Comparison of ENCODE assay signal across 8 cellular contexts in the genomic region with DNA sequence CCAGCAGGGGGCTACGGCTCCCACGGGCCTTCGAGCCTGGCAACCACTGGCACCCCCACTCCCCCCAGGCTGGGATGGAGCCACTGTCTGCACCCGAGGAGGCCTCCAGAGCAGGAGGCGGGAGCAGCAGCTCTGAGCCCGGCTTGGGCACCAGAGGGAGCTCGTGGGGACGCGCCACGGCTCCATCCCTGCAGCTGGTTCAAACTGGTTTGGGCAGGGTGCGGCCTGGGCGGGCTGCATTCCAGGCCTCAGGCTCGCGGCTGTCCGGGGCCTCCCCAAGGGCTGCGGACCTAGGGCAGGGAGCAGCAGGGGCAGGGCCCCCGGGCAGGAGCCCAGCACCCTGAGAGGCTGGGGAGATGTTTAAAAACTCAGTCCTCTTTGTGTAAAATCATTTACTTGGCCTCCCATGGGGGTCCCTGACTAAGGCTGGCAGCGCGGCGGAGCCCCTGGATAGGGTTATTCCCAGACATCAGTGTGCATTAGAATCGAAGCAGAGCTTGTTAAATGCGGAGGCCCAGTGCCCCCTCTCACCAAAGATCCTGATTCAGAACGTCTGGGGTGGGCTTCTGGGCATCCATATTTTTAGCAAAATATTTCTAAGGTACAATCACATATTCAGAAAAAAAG. TPM values are rescaled to one million over a fixed set of nuclear protein-coding genes. Genes with fewer than 3 reads are reported as not detected.
DNase-seq lines count a peak whose midpoint lies in the region; ATAC-seq, FAIRE-seq and TF ChIP-seq lines count a peak whose summit lies in the region.

No MANE protein-coding gene starts in this region.

- H3K9me1 ChIP-seq in endothelial cell of umbilical vein (replicated peaks; ENCODE audit: control insufficient read depth, extremely low read depth, insufficient read depth, low read length) = no peaks in the 10 kb centered on the region

- peaks cover 5% of the 10 kb centered on the region for H3K36me3 Mint-ChIP-seq in CD4-positive, alpha-beta T cell (ENCODE audit: low read depth)

- peak overlapping the region; percentile 44 for H3K27ac Mint-ChIP-seq in CD4-positive, alpha-beta T cell

- H3K4me3 Mint-ChIP-seq in CD4-positive, alpha-beta T cell = no peak overlapping the region

- no peaks in the 10 kb centered on the region for H4K20me1 ChIP-seq in endothelial cell of umbilical vein (replicated peaks; ENCODE audit: control insufficient read depth, extremely low read depth, insufficient read depth, low read length)

- DNase-seq in CD4-positive, alpha-beta T cell = peak; percentile 63 to 80 (median 74)
- peak; percentile 84 for DNase-seq in GM19240 (ENCODE audit: insufficient read length, low spot score)
- DNase-seq in NOMO-1 treated with DMSO at 0.1 percent for 48 hours (lab: John Stamatoyannopoulos, UW; ENCODE audit: unreplicated experiment) = peak; percentile 68
- DNase-seq in activated CD8-positive, alpha-beta memory T cell treated with anti-CD3 and anti-CD28 coated beads, Interleukin-2, amount 50 U/mL, for 4 hours = peak; percentile 78
- DNase-seq in endothelial cell of umbilical vein (ENCODE audit: low read depth, low spot score) = peak; percentile 73
- peak; percentile 94 to 95 (median 95) for DNase-seq in mucosa of descending colon
- DNase-seq in stimulated activated CD8-positive, alpha-beta memory T cell treated with anti-CD3 and anti-CD28 coated beads, Interleukin-4, amount 100 ng/mL, for 1 hour (ENCODE audit: low read depth in 2 of 2, low spot score in 1 of 2) = peak; percentile 40 to 70

- H3K9ac ChIP-seq in endothelial cell of umbilical vein (replicated peaks; ENCODE audit: extremely low read depth, insufficient read depth, low read length) = peak overlapping the region; percentile 76

- H3K4me3 ChIP-seq in endothelial cell of umbilical vein (replicated peaks in 1 of 3; ENCODE audit: insufficient read depth in 1 of 3, low read depth in 1 of 3, low read length in 3 of 3) (no peak overlapping the region), mucosa of descending colon (no peak overlapping the region)

- H3K27me3 ChIP-seq in CD4-positive, alpha-beta T cell (ENCODE audit: control insufficient read depth, insufficient read depth, low read length) = no peaks in the 10 kb centered on the region
- H3K27me3 ChIP-seq in endothelial cell of umbilical vein (ENCODE audit: control insufficient read depth in 2 of 2, insufficient read depth in 2 of 2, low read length in 2 of 2) = peaks cover 0 to 4% of the 10 kb centered on the region in 2 experiments

- FAIRE-seq in endothelial cell of umbilical vein (lab: Jason Lieb, UNC) = peak; percentile 94

- CTCF ChIA-PET in CD4-positive, alpha-beta T cell (lab: Charles Lee) = interaction anchor here (0.6 to 3.0 kb wide), 16 partner anchors 8 to 1603 kb away, joined by 3 to 29 read pairs (median 4); a partner anchor contains a TSS
- CTCF ChIA-PET in endothelial cell of umbilical vein (lab: Charles Lee) = interaction anchor here (0.6 to 3.4 kb wide), 19 partner anchors 9 to 1175 kb away, joined by 3 to 25 read pairs (median 5); a partner anchor contains a TSS

- no peaks in the 10 kb centered on the region for H3K27me3 Mint-ChIP-seq in CD4-positive, alpha-beta T cell

- H2AFZ ChIP-seq in endothelial cell of umbilical vein (ENCODE audit: low read depth, low read length) = peak overlapping the region; percentile 89

- dilution Hi-C loops in endothelial cell of umbilical vein (cut with MboI; ENCODE audit: extremely low pct_ligation_motif_present, low sequenced_read_pairs) = no loop called here

- H3K9me3 Mint-ChIP-seq in CD4-positive, alpha-beta T cell = no peaks in the 10 kb centered on the region

- TF ChIP-seq POLR2A in endothelial cell of umbilical vein (IDR thresholded peaks at IDR 0.05; ENCODE audit: low read depth, low read length) = peak; percentile 71

- H3K27ac ChIP-seq in CD4-positive, alpha-beta T cell (ENCODE audit: low read depth, low read length) = no peak overlapping the region
- H3K27ac ChIP-seq in endothelial cell of umbilical vein (ENCODE audit: insufficient read depth, low read depth, low read length) = peak overlapping the region; percentile 64

- no peaks in the 10 kb centered on the region for H3K79me2 ChIP-seq in endothelial cell of umbilical vein (ENCODE audit: control insufficient read depth, insufficient read depth, low read length)

- peaks cover 10% of the 10 kb centered on the region for H3K4me1 Mint-ChIP-seq in CD4-positive, alpha-beta T cell (ENCODE audit: low read depth)

- peak; percentile 81 for TF ChIP-seq CTCF in CD4-positive, alpha-beta T cell (IDR thresholded peaks at IDR 0.05)
- TF ChIP-seq CTCF in endothelial cell of umbilical vein (IDR thresholded peaks at IDR 0.05; ENCODE audit: extremely low read depth in 1 of 2, insufficient read depth in 1 of 2, low read depth in 1 of 2, low read length in 2 of 2) (peak; percentile 87 to 97), mucosa of descending colon (IDR thresholded peaks at IDR 0.05) (peak; percentile 83)

- TSS peak; percentile 95 for BruUV-seq in endothelial cell of umbilical vein (replicated peaks; lab: Mats Ljungman, UMichigan)

- POLR2A ChIA-PET in CD4-positive, alpha-beta T cell (lab: Charles Lee) = interaction anchor here (0.8 to 2.0 kb wide), 10 partner anchors 9 to 1515 kb away, joined by 3 to 44 read pairs (median 3); a partner anchor contains a TSS
- POLR2A ChIA-PET in endothelial cell of umbilical vein (lab: Charles Lee) = interaction anchor here (0.9 kb wide), 1 partner anchor 139 kb away, joined by 3 read pairs; no protein-coding TSS in a partner anchor

- peak overlapping the region; percentile 39 for H3K4me2 ChIP-seq in endothelial cell of umbilical vein (ENCODE audit: insufficient read depth, low read length)

- H3K4me1 ChIP-seq in endothelial cell of umbilical vein (ENCODE audit: control insufficient read depth, extremely low read depth, insufficient read depth, low read length) = peaks cover 10% of the 10 kb centered on the region
- peaks cover 17% of the 10 kb centered on the region for H3K4me1 ChIP-seq in mucosa of descending colon (ENCODE audit: low read depth)

- no peaks in the 10 kb centered on the region for H3K9me3 ChIP-seq in CD4-positive, alpha-beta T cell (ENCODE audit: control insufficient read depth, low read length)
- H3K9me3 ChIP-seq in endothelial cell of umbilical vein (replicated peaks; ENCODE audit: control insufficient read depth, insufficient read depth, low read length) (no peaks in the 10 kb centered on the region), mucosa of descending colon (no peaks in the 10 kb centered on the region)

- no peaks in the 10 kb centered on the region for H3K36me3 ChIP-seq in endothelial cell of umbilical vein (ENCODE audit: control insufficient read depth in 2 of 2, extremely low read depth in 1 of 2, insufficient read depth in 2 of 2, low read length in 2 of 2)
- H3K36me3 ChIP-seq in mucosa of descending colon (ENCODE audit: low read depth) = no peaks in the 10 kb centered on the region

- intact Hi-C loops in CD4-positive, alpha-beta T cell (cut with DNase I, micrococcal nuclease) = loop anchor here in 1 of 2 experiments (5.0 kb wide), 1 partner anchor 58 kb away; a partner anchor contains a TSS
- intact Hi-C loops in endothelial cell of umbilical vein (cut with micrococcal nuclease) = loop anchor here (1.0 kb wide), 1 partner anchor 516 kb away; no protein-coding TSS in a partner anchor
- intact Hi-C loops in mucosa of descending colon (cut with DNase I, micrococcal nuclease) = loop anchor here (10.0 kb wide), 1 partner anchor 134 kb away; no protein-coding TSS in a partner anchor

- ATAC-seq in CD4-positive, alpha-beta T cell (ENCODE audit: poor library complexity) = peak; percentile 68
- ATAC-seq in HG03469 (IDR thresholded peaks at IDR 0.05; ENCODE audit: unreplicated experiment) (peak; percentile 37), mucosa of descending colon (peak; percentile 92)

TF ChIP-seq in endothelial cell of umbilical vein, 7 proteins besides CTCF, POLR2A, EP300 and RAD21:
- TF ChIP-seq, protein P1, sequence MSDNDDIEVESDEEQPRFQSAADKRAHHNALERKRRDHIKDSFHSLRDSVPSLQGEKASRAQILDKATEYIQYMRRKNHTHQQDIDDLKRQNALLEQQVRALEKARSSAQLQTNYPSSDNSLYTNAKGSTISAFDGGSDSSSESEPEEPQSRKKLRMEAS (IDR thresholded peaks at IDR 0.05; ENCODE audit: insufficient read depth, insufficient read length) = no peak
- no peak for TF ChIP-seq GATA2 (IDR thresholded peaks at IDR 0.05; ENCODE audit: insufficient read depth, insufficient read length, low read depth, low read length)
- peak; percentile 82 for TF ChIP-seq POLR2AphosphoS5 (IDR thresholded peaks at IDR 0.05; ENCODE audit: insufficient read depth, low read depth, low read length)

RNA-seq across cellular contexts. Expression of a gene that starts 4.1 kb away (rescaled TPM):
- total RNA-seq in CD4-positive, alpha-beta T cell = 10 to 100 TPM; 19.0 to 20.9 TPM
- 0.85 and 1.5 TPM in 2 replicates for total RNA-seq in endothelial cell of umbilical vein
- polyA plus RNA-seq in endothelial cell of umbilical vein = 1.0 and 1.2 TPM in 2 replicates
- polyA plus RNA-seq in endothelial cell of umbilical vein (2011; cell fraction: cytosol; rRNA removed) = 1.2 and 2.4 TPM in 2 replicates
- 1.0 and 2.4 TPM in 2 replicates for polyA plus RNA-seq in endothelial cell of umbilical vein (2011; cell fraction: nucleus; rRNA removed)
- 4.4 and 6.2 TPM in 2 replicates for polyA plus RNA-seq in endothelial cell of umbilical vein (2012)
- polyA minus RNA-seq in endothelial cell of umbilical vein = 0.49 and 2.9 TPM in 2 replicates
- not detected for polyA minus RNA-seq in endothelial cell of umbilical vein (2011; cell fraction: cytosol; rRNA and poly(A)+ RNA removed)
- polyA minus RNA-seq in endothelial cell of umbilical vein (2011; cell fraction: nucleus; rRNA and poly(A)+ RNA removed) = 0.72 and 1.1 TPM in 2 replicates
- 1 to 10 TPM; 1.9 to 5.6 (median 2.9) TPM for total RNA-seq in mucosa of descending colon

RNA-seq across cellular contexts. Expression of a gene that starts 59.4 kb away (rescaled TPM):
- 1 to 10 TPM; 5.6 to 8.2 TPM for total RNA-seq in CD4-positive, alpha-beta T cell
- 0.07 TPM in 1 of 2 replicates, not detected in the other for total RNA-seq in endothelial cell of umbilical vein
- 0.03 TPM in 1 of 2 replicates, not detected in the other for polyA plus RNA-seq in endothelial cell of umbilical vein
- not detected in 2 replicates for polyA plus RNA-seq in endothelial cell of umbilical vein (2011; cell fraction: cytosol; rRNA removed)
- 0.03 TPM in 1 of 2 replicates, not detected in the other for polyA plus RNA-seq in endothelial cell of umbilical vein (2011; cell fraction: nucleus; rRNA removed)
- 0.04 TPM in 1 of 2 replicates, not detected in the other for polyA plus RNA-seq in endothelial cell of umbilical vein (2012)
- polyA minus RNA-seq in endothelial cell of umbilical vein = 0.10 TPM in 1 of 2 replicates, not detected in the other
- polyA minus RNA-seq in endothelial cell of umbilical vein (2011; cell fraction: cytosol; rRNA and poly(A)+ RNA removed) = 4.0 TPM
- polyA minus RNA-seq in endothelial cell of umbilical vein (2011; cell fraction: nucleus; rRNA and poly(A)+ RNA removed) = 0.10 TPM in 1 of 2 replicates, not detected in the other
- 10 to 100 TPM; 16.8 to 35.1 (median 29.2) TPM for total RNA-seq in mucosa of descending colon

Comparison
In these comparisons a context has a peak if more than half of its experiments do, and no peak if none do; other contexts are left out.
1. ATAC-seq: peak in every context shown above with its lines; median percentile 92 in mucosa of descending colon; 68 in CD4-positive, alpha-beta T cell; 37 in HG03469.